ENCODE assay signal across 22 cellular contexts in the genomic region with DNA sequence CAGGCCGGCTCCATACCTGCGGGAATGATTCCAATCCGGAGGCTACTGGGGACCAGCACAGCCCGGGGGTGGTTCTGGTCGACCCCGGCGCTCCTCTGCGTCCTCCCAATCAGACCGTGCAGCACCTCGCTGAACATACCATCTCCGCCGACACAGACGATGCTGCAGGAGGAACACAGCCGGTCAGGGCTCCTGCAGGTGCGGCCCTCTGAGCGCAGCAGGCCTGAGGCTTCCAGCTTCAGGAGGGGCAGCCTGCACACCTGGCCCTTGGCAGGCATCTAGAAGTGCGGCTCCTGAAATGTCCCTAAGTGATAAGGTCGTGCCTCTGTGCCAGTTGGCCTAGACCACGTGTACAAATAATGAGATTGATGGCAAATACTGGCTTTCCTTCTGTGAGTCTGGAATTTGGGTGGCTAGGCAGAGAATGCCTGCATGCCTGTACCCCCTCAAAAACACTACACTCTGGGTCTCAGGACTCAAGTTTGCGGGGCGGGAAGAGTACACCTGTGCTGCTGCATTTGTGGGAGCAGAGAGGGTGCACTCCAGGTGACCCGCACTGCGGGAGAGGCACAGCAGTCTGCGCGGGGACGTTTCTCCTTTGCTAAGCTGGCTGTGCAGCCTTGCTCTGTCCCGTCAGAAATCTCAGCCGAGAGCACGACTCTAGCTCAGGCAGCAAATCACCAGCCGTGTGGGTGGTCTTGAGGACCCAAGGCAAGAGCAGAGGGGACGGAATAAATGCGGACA. TPM values are rescaled to one million over a fixed set of nuclear protein-coding genes. Genes with fewer than 3 reads are reported as not detected.
A peak's percentile ranks its signal among the peaks of the same experiment; 100 is the strongest.
DNase-seq lines count a peak whose midpoint lies in the region; ATAC-seq, FAIRE-seq and TF ChIP-seq lines count a peak whose summit lies in the region.
"Had no signal": no experiment of that assay in that cellular context is flagged by ENCODE, and none has a peak within 500 bp of the region (broad histone marks: within the 10 kb centered on the region; RNA-seq: fewer than 3 reads in every experiment).

No MANE protein-coding gene starts in this region.

- H3K4me2 ChIP-seq in H9 (ENCODE audit: insufficient read depth, insufficient read length, low read length): no peak overlapping the region

- H3K23ac ChIP-seq in H9 (ENCODE audit: insufficient read length, low read depth, low read length): no peak overlapping the region

- no peak overlapping the region for H2AK5ac ChIP-seq in H9 (ENCODE audit: insufficient read length, low read length)

- H2BK12ac ChIP-seq in H9 (ENCODE audit: insufficient read length, low read depth, low read length): no peak overlapping the region

- no peak overlapping the region for H4K91ac ChIP-seq in H9 (ENCODE audit: insufficient read length, low read depth, low read length)

- H3K4me3 ChIP-seq in pancreas: no peak overlapping the region
- H3K4me3 ChIP-seq: BLaER1, GM12878, HAP-1, MG63, Peyer's patch, SJCRH30 had no signal

- no peak overlapping the region for H3T11ph ChIP-seq in H9 (ENCODE audit: low read length)

- H3K56ac ChIP-seq in H9 (ENCODE audit: insufficient read length, low read depth, low read length): no peak overlapping the region

- peaks cover 19 to 81% (median 75%) of the 10 kb centered on the region in 3 experiments; a peak in 6 of 7 replicates for H3K36me3 Mint-ChIP-seq in H9 (ENCODE audit: insufficient read depth in 1 of 3, low read depth in 3 of 3)
- peaks cover 64% of the 10 kb centered on the region for H3K36me3 Mint-ChIP-seq in activated T-helper 1 cell treated with anti-CD3 and anti-CD28 coated beads, Interleukin-12 subunit alpha, Interleukin-12 subunit beta, Interleukin-2, Interleukin-4 antibody, amounts not matched to agents 30 ng/mL and 10 ng/mL and 1 ng/mL, durations not matched to agents 14 hours and 24 hours and 36 hours (ENCODE audit: low read depth)
- peaks cover 53% of the 10 kb centered on the region for H3K36me3 Mint-ChIP-seq in endothelial cell (ENCODE audit: low read depth, unreplicated experiment)

- no CpG with 5 or more reads among the region's 32 CpGs for whole genome bisulfite sequencing in H9 (ENCODE audit: extremely low coverage, insufficient read length, low lambda C conversion rate)
- WGBS in pancreas, 2 donors: 48 to 51% methylated on average over 32 of the region's 32 CpGs

- H4K20me1 ChIP-seq in H9 (ENCODE audit: control insufficient read depth, insufficient read depth, insufficient read length): no peaks in the 10 kb centered on the region

- no peaks in the 10 kb centered on the region for H3K27me3 Mint-ChIP-seq in H9 (ENCODE audit: low read depth)
- H3K27me3 Mint-ChIP-seq in activated T-helper 1 cell treated with anti-CD3 and anti-CD28 coated beads, Interleukin-12 subunit alpha, Interleukin-12 subunit beta, Interleukin-2, Interleukin-4 antibody, amounts not matched to agents 30 ng/mL and 10 ng/mL and 1 ng/mL, durations not matched to agents 14 hours and 24 hours and 36 hours (ENCODE audit: insufficient read depth): no peaks in the 10 kb centered on the region
- H3K27me3 Mint-ChIP-seq in endothelial cell (ENCODE audit: unreplicated experiment): peaks cover 4% of the 10 kb centered on the region
- H3K27me3 Mint-ChIP-seq: CD4-positive, alpha-beta T cell had no signal

- H2BK15ac ChIP-seq in H9 (ENCODE audit: low read depth, low read length): no peak overlapping the region

- no peak for FAIRE-seq in pancreas (lab: Jason Lieb, UNC)
- no peak for FAIRE-seq in HTR-8/SVneo (lab: Jason Lieb, UNC)
- FAIRE-seq: GM12878 had no signal

- H3K4me1 Mint-ChIP-seq in H9 (peaks cover 12 to 13% of the 10 kb centered on the region in 2 experiments), endothelial cell (ENCODE audit: unreplicated experiment) (peaks cover 6% of the 10 kb centered on the region)
- H3K4me1 Mint-ChIP-seq in activated T-helper 1 cell treated with anti-CD3 and anti-CD28 coated beads, Interleukin-12 subunit alpha, Interleukin-12 subunit beta, Interleukin-2, Interleukin-4 antibody, amounts not matched to agents 30 ng/mL and 10 ng/mL and 1 ng/mL, durations not matched to agents 14 hours and 24 hours and 36 hours (ENCODE audit: low read depth): no peaks in the 10 kb centered on the region

- no peaks in the 10 kb centered on the region for H3K27me3 ChIP-seq in H9 (ENCODE audit: insufficient read depth, low read length)
- no peaks in the 10 kb centered on the region for H3K27me3 ChIP-seq in pancreas
- H3K27me3 ChIP-seq: BLaER1, MG63, Peyer's patch, SJCRH30 had no signal

- H3K23me2 ChIP-seq in H9 (ENCODE audit: insufficient read length, low read depth, low read length, poor library complexity, severe bottlenecking): no peaks in the 10 kb centered on the region

- H4K5ac ChIP-seq in H9 (ENCODE audit: insufficient read length, low read depth, low read length): no peak overlapping the region

- no peaks in the 10 kb centered on the region for H3K9me3 Mint-ChIP-seq in H9
- no peaks in the 10 kb centered on the region for H3K9me3 Mint-ChIP-seq in activated T-helper 1 cell treated with anti-CD3 and anti-CD28 coated beads, Interleukin-12 subunit alpha, Interleukin-12 subunit beta, Interleukin-2, Interleukin-4 antibody, amounts not matched to agents 30 ng/mL and 10 ng/mL and 1 ng/mL, durations not matched to agents 14 hours and 24 hours and 36 hours
- H3K9me3 Mint-ChIP-seq in endothelial cell (ENCODE audit: unreplicated experiment): no peaks in the 10 kb centered on the region
- H3K9me3 Mint-ChIP-seq: CD4-positive, alpha-beta T cell had no signal

- no peak overlapping the region for H2BK20ac ChIP-seq in H9 (ENCODE audit: low read depth, low read length, poor library complexity, severe bottlenecking)

- H4K8ac ChIP-seq in H9 (replicated peaks; ENCODE audit: insufficient read length, low read depth, low read length): no peak overlapping the region

- H3K79me2 ChIP-seq in H9 (ENCODE audit: insufficient read depth, low read length): no peaks in the 10 kb centered on the region

- peaks cover 4 to 60% (median 12%) of the 10 kb centered on the region in 3 donors for H3K36me3 ChIP-seq in pancreas

- no peak overlapping the region for H2BK5ac ChIP-seq in H9 (ENCODE audit: insufficient read length, low read length)

- peak; percentile 85 to 93 (median 89) for ATAC-seq in pancreas
- ATAC-seq in HG03460 (IDR thresholded peaks at IDR 0.05; ENCODE audit: unreplicated experiment): no peak
- ATAC-seq: GM12878 had no signal

- DNase-seq in H9 (no peak), endothelial cell (ENCODE audit: low spot score) (no peak), pancreas (peak in 4 of 6 donors; percentile 63 to 80 (median 68)), HTR-8/SVneo (ENCODE audit: insufficient read length, low spot score) (no peak), NCI-H345 (lab: John Stamatoyannopoulos, UW) (no peak)
- no peak for DNase-seq in activated T-helper 1 cell treated with anti-CD3 and anti-CD28 coated beads, Interleukin-12 subunit alpha, Interleukin-12 subunit beta, Interleukin-2, Interleukin-4 antibody, amounts not matched to agents 30 ng/mL and 10 ng/mL and 1 ng/mL, durations not matched to agents 14 hours and 24 hours and 36 hours (ENCODE audit: low spot score)
- DNase-seq: Caco-2; CD4-positive, alpha-beta T cell; DND-41; MG63; NCI-H1417; NCI-H1694 treated with DMSO at 0.1 percent for 48 hours; NCI-H2081 treated with DMSO at 0.1 percent for 48 hours; NCI-H2171 treated with DMSO at 0.1 percent for 48 hours; NCI-H446; NCI-H526; Peyer's patch; SJCRH30 had no signal

- H3K9me3 ChIP-seq in H9 (ENCODE audit: control insufficient read depth, low read depth, low read length): no peaks in the 10 kb centered on the region
- H3K9me3 ChIP-seq in pancreas: no peaks in the 10 kb centered on the region
- H3K9me3 ChIP-seq: BLaER1, Caco-2, HAP-1, MG63, Peyer's patch, SJCRH30 had no signal

- peak overlapping the region in 2 of 3 experiments; percentile 30 to 91; a peak in 2 of 7 replicates for H3K27ac Mint-ChIP-seq in H9
- H3K27ac Mint-ChIP-seq in activated T-helper 1 cell treated with anti-CD3 and anti-CD28 coated beads, Interleukin-12 subunit alpha, Interleukin-12 subunit beta, Interleukin-2, Interleukin-4 antibody, amounts not matched to agents 30 ng/mL and 10 ng/mL and 1 ng/mL, durations not matched to agents 14 hours and 24 hours and 36 hours: peak overlapping the region; percentile 52
- H3K27ac Mint-ChIP-seq in endothelial cell (ENCODE audit: unreplicated experiment): no peak overlapping the region
- H3K27ac Mint-ChIP-seq: CD4-positive, alpha-beta T cell had no signal

- H3K4me3 Mint-ChIP-seq in H9 (no peak overlapping the region), endothelial cell (ENCODE audit: unreplicated experiment) (peak overlapping the region; percentile 3)
- H3K4me3 Mint-ChIP-seq in activated T-helper 1 cell treated with anti-CD3 and anti-CD28 coated beads, Interleukin-12 subunit alpha, Interleukin-12 subunit beta, Interleukin-2, Interleukin-4 antibody, amounts not matched to agents 30 ng/mL and 10 ng/mL and 1 ng/mL, durations not matched to agents 14 hours and 24 hours and 36 hours: no peak overlapping the region
- H3K4me3 Mint-ChIP-seq: CD4-positive, alpha-beta T cell had no signal

- no peak overlapping the region for H2BK120ac ChIP-seq in H9 (ENCODE audit: low read depth, low read length, poor library complexity, severe bottlenecking)

- no peak for TF ChIP-seq CTCF in H9 (conservative IDR thresholded peaks at IDR 0.05)
- no peak for TF ChIP-seq CTCF in endothelial cell (IDR thresholded peaks at IDR 0.05; ENCODE audit: unreplicated experiment)
- no peak for TF ChIP-seq CTCF in pancreas (IDR thresholded peaks at IDR 0.05)

- no peak overlapping the region for H3K9ac ChIP-seq in H9 (ENCODE audit: extremely low read depth, insufficient read length, low read length)
- H3K9ac ChIP-seq: BLaER1 had no signal

- H2AFZ ChIP-seq in H9 (ENCODE audit: low read length): no peak overlapping the region

- no peaks in the 10 kb centered on the region for H3K4me1 ChIP-seq in H9 (ENCODE audit: insufficient read depth, low read length)
- peaks cover 0 to 7% (median 0%) of the 10 kb centered on the region in 3 donors for H3K4me1 ChIP-seq in pancreas
- H3K4me1 ChIP-seq: Caco-2, Peyer's patch, SJCRH30 had no signal

- intact Hi-C loops in activated T-helper 1 cell treated with anti-CD3 and anti-CD28 coated beads, Interleukin-12 subunit alpha, Interleukin-12 subunit beta, Interleukin-2, Interleukin-4 antibody, amounts not matched to agents 30 ng/mL and 10 ng/mL and 1 ng/mL, durations not matched to agents 14 hours and 24 hours and 36 hours (cut with micrococcal nuclease): no loop called here
- intact Hi-C loops in pancreas (cut with DNase I): no loop called here

- no peak overlapping the region for H3K4ac ChIP-seq in H9 (ENCODE audit: low read depth, low read length)

- no peak overlapping the region for H3K14ac ChIP-seq in H9 (ENCODE audit: insufficient read depth, low read length)

- H3K27ac ChIP-seq in H9 (ENCODE audit: insufficient read length, low read depth, low read length) (no peak overlapping the region), pancreas (no peak overlapping the region)
- H3K27ac ChIP-seq: Peyer's patch, SJCRH30 had no signal

- H3K79me1 ChIP-seq in H9 (ENCODE audit: insufficient read depth, low read depth, low read length, poor library complexity, severe bottlenecking): no peaks in the 10 kb centered on the region

- no peak overlapping the region for H3K18ac ChIP-seq in H9 (ENCODE audit: insufficient read length, low read depth, low read length)

RNA-seq across cellular contexts. Expression of gene CERK, which starts 30.1 kb away (rescaled TPM):
- total RNA-seq in H9 (2021) (46.3 and 47.1 TPM in 2 replicates), endothelial cell (ENCODE audit: unreplicated experiment) (57.7 TPM), pancreas (10 to 100 TPM; 24.7 to 32.7 (median 29.7) TPM)
- total RNA-seq in activated T-helper 1 cell treated with anti-CD3 and anti-CD28 coated beads, Interleukin-12 subunit alpha, Interleukin-12 subunit beta, Interleukin-2, Interleukin-4 antibody, amounts not matched to agents 30 ng/mL and 10 ng/mL and 1 ng/mL, durations not matched to agents 14 hours and 24 hours and 36 hours: 69.6 and 76.5 TPM in 2 replicates
- 10 to 100 TPM; 12.7 to 30.0 TPM for polyA plus RNA-seq in pancreas

RNA-seq across cellular contexts. Expression of gene TBC1D22A, which starts 54.5 kb away (rescaled TPM):
- 19.3 and 20.8 TPM in 2 replicates for total RNA-seq in H9 (2021)
- 42.4 and 48.1 TPM in 2 replicates for total RNA-seq in activated T-helper 1 cell treated with anti-CD3 and anti-CD28 coated beads, Interleukin-12 subunit alpha, Interleukin-12 subunit beta, Interleukin-2, Interleukin-4 antibody, amounts not matched to agents 30 ng/mL and 10 ng/mL and 1 ng/mL, durations not matched to agents 14 hours and 24 hours and 36 hours
- total RNA-seq in endothelial cell (ENCODE audit: unreplicated experiment): 25.3 TPM
- 10 to 100 TPM; 14.3 to 17.6 (median 16.3) TPM for total RNA-seq in pancreas
- polyA plus RNA-seq in pancreas: 10 to 100 TPM; 12.0 to 12.8 TPM

Comparison
In these comparisons a context has a peak if more than half of its experiments do, and no peak if none do; other contexts are left out.
1. DNase-seq: peak in pancreas (4 of 6); none in H9 (single experiment), activated T-helper 1 cell treated with anti-CD3 and anti-CD28 coated beads, Interleukin-12 subunit alpha, Interleukin-12 subunit beta, Interleukin-2, Interleukin-4 antibody, amounts not matched to agents 30 ng/mL and 10 ng/mL and 1 ng/mL, durations not matched to agents 14 hours and 24 hours and 36 hours (single experiment), endothelial cell (single experiment), HTR-8/SVneo (single experiment) and NCI-H345 (single experiment).